ENCODE assay signal across 8 cellular contexts in genomic region chr11:47566166-47566546, GRCh38.
DNase-seq lines count a peak whose midpoint lies in the region; ATAC-seq and TF ChIP-seq lines count a peak whose summit lies in the region.

No MANE protein-coding gene starts in this region.

- TF ChIP-seq CTCF in KMS-11 (conservative IDR thresholded peaks at IDR 0.05; ENCODE audit: low read depth, low read length) = no peak

- peak overlapping the region; percentile 54 for H3K27ac ChIP-seq in KMS-11
- peak overlapping the region; percentile 83 for H3K27ac ChIP-seq in cingulate gyrus (ENCODE audit: low read depth, low read length)
- H3K27ac ChIP-seq in muscle layer of colon (ENCODE audit: low read depth, low read length) = peak overlapping the region; percentile 88

- ATAC-seq in HG03280 (IDR thresholded peaks at IDR 0.05; ENCODE audit: unreplicated experiment) = no peak

- no peaks in the 10 kb centered on the region for H3K4me1 ChIP-seq in ES-I3 (ENCODE audit: insufficient read depth, low read length)
- H3K4me1 ChIP-seq in KMS-11 (ENCODE audit: low read depth, poor library complexity, severe bottlenecking) = peaks cover 16% of the 10 kb centered on the region
- H3K4me1 ChIP-seq in muscle layer of colon (ENCODE audit: insufficient read depth, low read length) = peaks cover 7% of the 10 kb centered on the region

- DNase-seq in GM19240 (ENCODE audit: insufficient read length, low spot score) = no peak
- DNase-seq in NCI-H524 (lab: John Stamatoyannopoulos, UW) = no peak
- DNase-seq in NCI-H1694 treated with DMSO at 0.1 percent for 48 hours (lab: John Stamatoyannopoulos, UW) = no peak

- peaks cover 31% of the 10 kb centered on the region; the same call in 1 of the 2 replicates for H3K79me2 ChIP-seq in KMS-11 (ENCODE audit: insufficient read depth, low read depth)

- peak overlapping the region; percentile 55 for H3K4me2 ChIP-seq in KMS-11

- H4K20me1 ChIP-seq in KMS-11 (ENCODE audit: insufficient read depth) = no peaks in the 10 kb centered on the region

- peaks cover 6% of the 10 kb centered on the region; the same call in 1 of the 2 replicates for H3K36me3 ChIP-seq in ES-I3 (ENCODE audit: insufficient read depth, low read length)
- H3K36me3 ChIP-seq in KMS-11 (ENCODE audit: insufficient read depth) = no peaks in the 10 kb centered on the region
- H3K36me3 ChIP-seq in muscle layer of colon (ENCODE audit: insufficient read depth, low read length) = peaks cover 18% of the 10 kb centered on the region

- H3K4me3 ChIP-seq in KMS-11 (IDR thresholded peaks at IDR 0.05; ENCODE audit: insufficient read depth, low read depth, low read length) (peak overlapping the region; percentile 61), muscle layer of colon (ENCODE audit: low read depth in 1 of 2, low read length in 2 of 2) (peak overlapping the region; percentile 95 to 98)

- H3K9ac ChIP-seq in ES-I3 (ENCODE audit: low read depth, low read length) (peak overlapping the region; percentile 72), KMS-11 (peak overlapping the region; percentile 93), muscle layer of colon (ENCODE audit: low read length) (peak overlapping the region; percentile 66)

- H3K27me3 ChIP-seq in KMS-11 (ENCODE audit: insufficient read depth, low read depth) (no peaks in the 10 kb centered on the region), muscle layer of colon (ENCODE audit: control insufficient read depth in 1 of 2, insufficient read depth in 2 of 2, low read length in 2 of 2) (no peaks in the 10 kb centered on the region)

- H3K9me3 ChIP-seq in ES-I3 (ENCODE audit: control insufficient read depth, insufficient read depth, low read length) (no peaks in the 10 kb centered on the region; the same call in 1 of the 2 replicates), muscle layer of colon (ENCODE audit: low read length) (no peaks in the 10 kb centered on the region)

- peak overlapping the region; percentile 97 for H2AFZ ChIP-seq in KMS-11 (ENCODE audit: low read depth)
